Comparison of ENCODE assay signal across 20 cellular contexts in the genomic region with DNA sequence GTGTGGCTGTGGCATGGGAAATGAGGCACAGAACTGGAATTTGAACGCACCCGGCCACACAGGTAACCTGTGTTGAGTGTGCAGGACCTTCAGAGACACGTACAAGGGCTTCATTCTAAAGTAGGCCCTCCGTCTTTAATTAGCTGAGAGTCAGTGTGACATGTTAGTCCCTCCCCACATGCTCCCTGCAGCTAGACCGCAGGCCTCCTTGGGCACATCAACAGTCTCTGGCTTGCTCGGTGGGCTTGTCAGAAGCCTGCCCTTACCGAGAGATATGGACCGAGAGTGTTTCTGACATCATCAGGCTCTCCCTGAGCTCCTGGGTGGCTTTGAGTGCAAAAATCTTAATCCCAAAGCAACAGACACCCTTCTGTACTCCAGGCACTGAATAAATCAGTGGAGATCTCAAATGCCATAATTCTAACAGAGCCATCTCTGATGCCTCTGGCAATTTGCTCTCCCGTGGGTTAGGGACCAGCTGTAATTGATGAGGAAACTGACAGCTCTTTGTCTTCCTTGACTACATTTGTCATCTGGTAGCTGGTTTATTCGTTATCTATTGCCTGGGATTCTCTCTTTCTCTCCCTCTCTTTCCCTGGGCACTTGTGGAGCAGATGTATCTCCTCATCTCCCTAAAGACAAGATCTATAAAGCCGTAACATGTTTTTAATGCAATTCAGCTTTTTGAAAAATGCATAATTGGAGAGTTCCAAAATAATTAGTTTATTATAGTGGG.
"Had no signal": no experiment of that assay in that cellular context is flagged by ENCODE, and none has a peak within 500 bp of the region (broad histone marks: within the 10 kb centered on the region; RNA-seq: fewer than 3 reads in every experiment).

No MANE protein-coding gene starts in this region.

- H3K4me3 ChIP-seq: SJSA1, SK-N-MC had no signal

- H3K4me1 ChIP-seq: SJSA1 had no signal

- FAIRE-seq: RCC 7860 had no signal

- H3K27me3 ChIP-seq: SJSA1 had no signal

- H3K27ac ChIP-seq: SJSA1, SK-N-MC had no signal

- H3K9me3 ChIP-seq: SJSA1 had no signal

- DNase-seq: KBM-7, NCI-H1092, NCI-H1105 treated with DMSO at 0.1 percent for 48 hours, NCI-H1417 treated with DMSO at 0.1 percent for 48 hours, NCI-H146, NCI-H1694 treated with DMSO at 0.1 percent for 48 hours, NCI-H2029, NCI-H2081 treated with DMSO at 0.1 percent for 48 hours, NCI-H226, NCI-H446, NCI-H510A, NCI-H524 treated with DMSO at 0.1 percent for 48 hours, NCI-H69, NCI-H774, Right ventricle myocardium superior, RPMI8226, SIG-M5 had no signal

- H3K36me3 ChIP-seq: SJSA1 had no signal
